Comparison of ENCODE assay signal across 21 cellular contexts in the genomic region with DNA sequence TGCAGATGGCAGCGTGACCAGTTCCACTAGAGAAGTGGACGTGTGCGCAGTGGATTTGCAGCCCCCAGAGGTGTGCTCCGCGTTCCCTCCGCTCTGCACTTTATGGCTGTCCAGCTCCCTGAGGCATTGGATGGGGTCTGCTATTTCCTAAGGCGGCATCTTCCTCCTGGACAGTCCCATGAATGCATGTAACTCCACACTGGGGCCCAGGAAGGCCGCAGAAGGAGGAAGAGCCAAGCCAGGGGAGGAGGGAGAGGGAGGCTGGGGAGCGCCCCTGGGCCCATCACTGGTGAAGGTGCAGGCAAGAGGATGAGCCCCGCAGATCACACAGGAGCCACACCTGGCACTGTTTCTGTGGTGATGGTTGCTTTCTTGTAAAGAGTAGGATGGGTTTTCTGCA.
"Had no signal": no experiment of that assay in that cellular context is flagged by ENCODE, and none has a peak within 500 bp of the region (broad histone marks: within the 10 kb centered on the region; RNA-seq: fewer than 3 reads in every experiment).

No MANE protein-coding gene starts in this region.

- DNase-seq: activated CD4-positive, alpha-beta T cell treated with anti-CD3 and anti-CD28 coated beads for 4 hours; activated CD4-positive, alpha-beta T cell treated with anti-CD3 and anti-CD28 coated beads, Interleukin-2, amount 50 U/mL, for 4 hours; activated naive CD4-positive, alpha-beta T cell; activated T-cell treated with anti-CD3 and anti-CD28 coated beads, Interleukin-2, amount 50 U/mL, for 4 hours; aorta; body of pancreas; cerebellar nuclear complex; colonic mucosa; dorsolateral prefrontal cortex; effector memory CD8-positive, alpha-beta T cell; erythroblast; gastrocnemius medialis; glutamatergic neuron; left ventricle myocardium inferior; small intestine; stimulated activated CD4-positive, alpha-beta T cell treated with anti-CD3 and anti-CD28 coated beads, Interleukin-4, amount 100 ng/mL, for 24 hours; stimulated activated naive B cell treated with anti-CD40 and anti-IgM and Interleukin-4, amounts not matched to agents 10 μg/mL and 1 μg/mL and 100 μg/mL, for 72 hours; stomach had no signal

- H3K27me3 ChIP-seq: body of pancreas, colonic mucosa, dorsolateral prefrontal cortex, gastrocnemius medialis, stomach, tibial nerve had no signal

- H3K9me3 ChIP-seq: body of pancreas, colonic mucosa, gastrocnemius medialis, left ventricle myocardium inferior, stomach, tibial nerve had no signal

- H3K36me3 ChIP-seq: colonic mucosa, gastrocnemius medialis, left ventricle myocardium inferior, stomach, tibial nerve had no signal

- H3K4me3 ChIP-seq: body of pancreas, colonic mucosa, dorsolateral prefrontal cortex, gastrocnemius medialis, left ventricle myocardium inferior, lung, SK-N-MC, stomach, tibial nerve had no signal

- H3K4me1 ChIP-seq: body of pancreas, colonic mucosa, gastrocnemius medialis, left ventricle myocardium inferior, stomach, tibial nerve had no signal

- H3K27ac ChIP-seq: body of pancreas, colonic mucosa, gastrocnemius medialis, left ventricle myocardium inferior, SK-N-MC, tibial nerve had no signal
